9 cellular contexts compared by ENCODE assay signal in genomic region chr2:54666741-54667639, GRCh38. TPM values are rescaled to one million over a fixed set of nuclear protein-coding genes. Genes with fewer than 3 reads are reported as not detected.
DNase-seq lines count a peak whose midpoint lies in the region; ATAC-seq, FAIRE-seq and TF ChIP-seq lines count a peak whose summit lies in the region.
"Had no signal": no experiment of that assay in that cellular context is flagged by ENCODE, and none has a peak within 500 bp of the region (broad histone marks: within the 10 kb centered on the region; RNA-seq: fewer than 3 reads in every experiment).

No MANE protein-coding gene starts in this region.

- no TSS peak for BruUV-seq in GM12878 (replicated peaks; lab: Mats Ljungman, UMichigan)

- CTCF ChIA-PET in GM12878 (lab: Yijun Ruan, JAX): interaction anchor here (0.8 to 5.6 kb wide), 20 partner anchors 9 to 560 kb away, joined by 3 to 225 read pairs (median 10); no protein-coding TSS in a partner anchor

- POLR2A ChIA-PET in GM12878 (lab: Charles Lee): interaction anchor here (1.0 to 1.8 kb wide), 3 partner anchors 10 to 142 kb away, joined by 4 to 6 read pairs (median 4); no protein-coding TSS in a partner anchor

- TF ChIP-seq EP300 in GM12878 (IDR thresholded peaks at IDR 0.05; ENCODE audit: borderline replicate concordance in 1 of 2, control insufficient read depth in 1 of 2, low read depth in 2 of 2, low read length in 2 of 2): no peak

- no peak for TF ChIP-seq CTCF in GM12878 (IDR thresholded peaks at IDR 0.05 in 2 of 3, conservative IDR thresholded peaks at IDR 0.05 in 1 of 3; ENCODE audit: control insufficient read depth in 2 of 3, extremely low read depth in 1 of 3, insufficient read depth in 1 of 3, low read depth in 3 of 3, low read length in 3 of 3)

- DNase-seq in GM23248: peak; percentile 49
- no peak for DNase-seq in GM12878 (ENCODE audit: low read depth, low spot score)
- DNase-seq in hippocampal formation (lab: John Stamatoyannopoulos, UW): peak; percentile 45 to 69
- peak; percentile 69 for DNase-seq in sciatic nerve (ENCODE audit: low spot score)
- DNase-seq in small intestine: no peak
- no peak for DNase-seq in activated CD8-positive, alpha-beta memory T cell treated with anti-CD3 and anti-CD28 coated beads, Interleukin-2, amount 50 U/mL, for 48 hours
- no peak for DNase-seq in stimulated activated naive CD4-positive, alpha-beta T cell (lab: John Stamatoyannopoulos, UW)
- DNase-seq: stimulated activated CD4-positive, alpha-beta T cell treated with anti-CD3 and anti-CD28 coated beads, Interleukin-1b, Interleukin-23, amount 100 ng/mL, for 48 hours had no signal

- H3K36me3 ChIP-seq in GM23248 (ENCODE audit: low read depth) (peaks cover 44% of the 10 kb centered on the region), GM12878 (ENCODE audit: control insufficient read depth in 2 of 2, insufficient read depth in 2 of 2, low read length in 1 of 2) (peaks cover 35 to 62% of the 10 kb centered on the region in 2 experiments), small intestine (ENCODE audit: control insufficient read depth in 2 of 2, insufficient read depth in 2 of 2, low read length in 2 of 2) (peaks cover 11 to 27% of the 10 kb centered on the region in 2 donors)

- H3K4me1 ChIP-seq in GM23248 (ENCODE audit: insufficient read depth) (peaks cover 41% of the 10 kb centered on the region), GM12878 (ENCODE audit: control insufficient read depth, insufficient read depth, low read length) (no peaks in the 10 kb centered on the region), small intestine (ENCODE audit: control insufficient read depth in 2 of 2, insufficient read depth in 1 of 2, low read depth in 1 of 2, low read length in 1 of 2) (peaks cover 0 to 8% of the 10 kb centered on the region in 2 donors)

- ATAC-seq in GM12878 (no peak), sciatic nerve (peak; percentile 60), HG03521 (IDR thresholded peaks at IDR 0.05; ENCODE audit: unreplicated experiment) (no peak)

- in situ Hi-C loops in GM23248 (cut with MboI) (no loop called here), GM12878 (cut with MboI) (no loop called here)

- H3K9ac ChIP-seq in GM23248 (peak overlapping the region; percentile 54), GM12878 (ENCODE audit: control insufficient read depth, insufficient read depth, low read length) (no peak overlapping the region)

- peaks cover 52% of the 10 kb centered on the region for H3F3A ChIP-seq in GM23248 (ENCODE audit: insufficient read depth)

- H4K20me1 ChIP-seq in GM23248 (ENCODE audit: insufficient read depth) (no peaks in the 10 kb centered on the region), GM12878 (ENCODE audit: control insufficient read depth, insufficient read depth) (no peaks in the 10 kb centered on the region)

- SMC1A ChIA-PET in GM12878 (lab: Charles Lee; ENCODE audit: uncharacterized antibody, unreplicated experiment): interaction anchor here (0.7 to 9.3 kb wide), 15 partner anchors 9 to 511 kb away, joined by 3 to 187 read pairs (median 8); no protein-coding TSS in a partner anchor

- H3K4me2 ChIP-seq in GM23248 (ENCODE audit: unreplicated experiment) (peak overlapping the region; percentile 56), GM12878 (ENCODE audit: control insufficient read depth, insufficient read depth) (no peak overlapping the region)

- no peaks in the 10 kb centered on the region for H3K27me3 ChIP-seq in GM23248 (replicated peaks; ENCODE audit: insufficient read depth)
- no peaks in the 10 kb centered on the region for H3K27me3 ChIP-seq in GM12878 (replicated peaks in 1 of 2; ENCODE audit: control insufficient read depth in 2 of 2, insufficient read depth in 2 of 2, low read length in 1 of 2)
- H3K27me3 ChIP-seq in small intestine (ENCODE audit: control insufficient read depth in 2 of 2, insufficient read depth in 2 of 2, low read length in 2 of 2): no peaks in the 10 kb centered on the region

- H3K9me3 ChIP-seq in GM23248 (ENCODE audit: low read depth) (no peaks in the 10 kb centered on the region), GM12878 (replicated peaks; ENCODE audit: control insufficient read depth, insufficient read depth, low read length) (no peaks in the 10 kb centered on the region), small intestine (ENCODE audit: control insufficient read depth, low read depth) (no peaks in the 10 kb centered on the region)

- H3K4me3 ChIP-seq in GM23248 (0 out of 2 replicates have a peak overlapping the region, but pooled peaks have one; percentile 2), GM12878 (no peak overlapping the region), small intestine (ENCODE audit: low read depth in 1 of 2, low read length in 2 of 2) (no peak overlapping the region)

- RAD21 ChIA-PET in GM12878 (lab: Charles Lee; ENCODE audit: unreplicated experiment): interaction anchor here (0.8 to 4.4 kb wide), 9 partner anchors 9 to 172 kb away, joined by 3 to 135 read pairs (median 10); no protein-coding TSS in a partner anchor

- peak overlapping the region; percentile 80 for H3K27ac ChIP-seq in GM23248
- no peak overlapping the region for H3K27ac ChIP-seq in GM12878 (ENCODE audit: control insufficient read depth, insufficient read depth)
- H3K27ac ChIP-seq in small intestine (ENCODE audit: low read depth in 1 of 2, low read length in 1 of 2): peak overlapping the region in 1 of 2 donors; percentile 84

- no peaks in the 10 kb centered on the region for H3K9me2 ChIP-seq in GM23248 (ENCODE audit: insufficient read depth)

- intact Hi-C loops in GM12878 (cut with micrococcal nuclease; ENCODE audit: unreplicated experiment) (no loop called here), sciatic nerve (cut with DNase I) (no loop called here)

- FAIRE-seq in GM12878 (lab: Jason Lieb, UNC) (no peak), small intestine (lab: Jason Lieb, UNC) (no peak)

- TF ChIP-seq RAD21 in GM12878 (IDR thresholded peaks at IDR 0.05; ENCODE audit: insufficient read depth, low read depth, low read length): no peak

- no peak for TF ChIP-seq POLR2A in GM12878 (IDR thresholded peaks at IDR 0.05; ENCODE audit: low read depth, low read length)

- 51 to 52% methylated on average over 10 of the region's 10 CpGs for WGBS in GM23248 (ENCODE audit: low coverage in 1 of 2, low lambda C conversion rate in 2 of 2, missing lambda C conversion rate in 2 of 2), 2 experiments
- 96% methylated on average over 10 of the region's 10 CpGs for WGBS in GM12878 (ENCODE audit: insufficient coverage, insufficient replicate concordance, low lambda C conversion rate, missing lambda C conversion rate)
- WGBS in small intestine, 3 donors: 74 to 92% (median 87%) methylated on average over 10 of the region's 10 CpGs

- no peak overlapping the region for H2AFZ ChIP-seq in GM23248
- H2AFZ ChIP-seq in GM12878 (ENCODE audit: control insufficient read depth, low read depth, low read length): no peak overlapping the region

- H3K79me2 ChIP-seq in GM23248 (ENCODE audit: insufficient read depth): no peaks in the 10 kb centered on the region
- H3K79me2 ChIP-seq in GM12878 (ENCODE audit: control insufficient read depth, insufficient read depth, low read length): no peaks in the 10 kb centered on the region

TF ChIP-seq in GM12878, 131 proteins besides CTCF, POLR2A, EP300 and RAD21:
- no peak for TF ChIP-seq REST (IDR thresholded peaks at IDR 0.05; ENCODE audit: low read depth, low read length)
- TF ChIP-seq POLR2AphosphoS2 (IDR thresholded peaks at IDR 0.05; ENCODE audit: low read depth, low read length): peak; percentile 36; the same call in 1 of the 2 replicates

RNA-seq across cellular contexts. Expression of gene EML6, which starts 56.5 kb away (rescaled TPM):
- 0.54 and 0.63 TPM in 2 replicates for total RNA-seq in GM23248 (2014; rRNA removed; shearing (Covaris generic))
- polyA plus RNA-seq in GM23248 (2016; fragmentation: Nextera tagmentation; extraction: Ambion mirVana) (0.49 and 0.76 TPM in 2 replicates), GM12878 (2011; rRNA removed) (0.07 and 0.23 TPM in 2 replicates), GM12878 (2014; fragmentation: Illumina TruSeq; extraction: Trizol) (0.10 and 0.12 TPM in 2 replicates), GM12878 (2014; fragmentation: Nextera tagmentation; extraction: Ambion mirVana) (under 1 TPM; 0.29 to 0.35 TPM), GM12878 (2014; rRNA removed) (0.10 and 0.33 TPM in 2 replicates), GM12878 (2016; fragmentation: Nextera tagmentation; extraction: Ambion mirVana) (under 1 TPM; 0.19 to 0.67 TPM), small intestine (1 to 10 TPM in 1 of 3 donors, under 1 TPM in 2; 0.54 to 1.3 (median 0.89) TPM)
- total RNA-seq in GM12878 (2013; cell fraction: nucleolus; rRNA removed): 0.08 and 0.12 TPM in 2 replicates
- total RNA-seq in GM12878 (2014; rRNA removed) (0.11 and 1.1 TPM in 2 replicates), GM12878 (2014; rRNA removed; fragmentation: Illumina TruSeq; extraction: Trizol) (0.09 and 0.18 TPM in 2 replicates), GM12878 (2021) (0.32 and 0.36 TPM in 2 replicates), sciatic nerve (0.89 TPM)
- 0.34 TPM for polyA plus RNA-seq in GM12878 (2011; ENCODE audit: low read depth)
- 0.32 and 0.33 TPM in 2 replicates for polyA plus RNA-seq in GM12878 (2011; cell fraction: cytosol; rRNA removed)
- polyA plus RNA-seq in GM12878 (2011; cell fraction: nucleus; rRNA removed): 0.61 and 1.1 TPM in 2 replicates
- 0.23 and 0.44 TPM in 2 replicates for polyA plus RNA-seq in GM12878 (2012)
- 0.05 and 0.44 TPM in 2 replicates for polyA minus RNA-seq in GM12878 (2011; rRNA and poly(A)+ RNA removed)
- polyA minus RNA-seq in GM12878 (2011; cell fraction: cytosol; rRNA and poly(A)+ RNA removed): not detected in 2 replicates
- polyA minus RNA-seq in GM12878 (2011; cell fraction: nucleus; rRNA and poly(A)+ RNA removed): 0.24 and 0.67 TPM in 2 replicates

Comparison
In these comparisons a context has a peak if more than half of its experiments do, and no peak if none do; other contexts are left out.
1. DNase-seq: peak in GM23248 (single experiment), hippocampal formation (2 of 2) and sciatic nerve (single experiment); none in GM12878 (single experiment), small intestine (single experiment), activated CD8-positive, alpha-beta memory T cell treated with anti-CD3 and anti-CD28 coated beads, Interleukin-2, amount 50 U/mL, for 48 hours (single experiment) and stimulated activated naive CD4-positive, alpha-beta T cell (0 of 6).